In the genomic region with DNA sequence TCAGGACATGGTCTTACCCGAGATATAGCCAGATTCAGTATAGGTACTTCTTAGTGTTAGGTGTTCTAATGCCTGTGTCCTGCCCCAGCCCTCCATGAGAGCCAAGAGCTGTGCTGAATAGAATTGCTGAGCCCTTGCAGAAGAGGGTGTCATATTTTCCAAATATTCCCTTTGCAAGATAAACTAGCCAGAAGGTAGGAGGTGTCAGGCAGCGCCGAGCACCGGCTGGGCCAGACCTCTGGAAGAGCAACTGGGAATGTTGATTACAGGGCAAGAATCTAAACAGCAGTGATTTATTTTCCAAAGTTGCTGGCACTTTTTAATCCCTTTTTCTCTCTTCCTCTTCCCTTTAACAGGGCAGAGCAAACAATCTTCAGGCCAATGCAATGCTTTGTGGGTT, we compare ENCODE assay signal across 13 cellular contexts. TPM values are rescaled to one million over a fixed set of nuclear protein-coding genes. Genes with fewer than 3 reads are reported as not detected.
DNase-seq lines count a peak whose midpoint lies in the region; ATAC-seq and TF ChIP-seq lines count a peak whose summit lies in the region.
"Had no signal": no experiment of that assay in that cellular context is flagged by ENCODE, and none has a peak within 500 bp of the region (broad histone marks: within the 10 kb centered on the region; RNA-seq: fewer than 3 reads in every experiment).

No MANE protein-coding gene starts in this region.

- H3K27me3 ChIP-seq in GM23338 (ENCODE audit: insufficient read depth): no peaks in the 10 kb centered on the region
- no peaks in the 10 kb centered on the region for H3K27me3 ChIP-seq in right atrium auricular region
- no peaks in the 10 kb centered on the region for H3K27me3 ChIP-seq in sigmoid colon
- no peaks in the 10 kb centered on the region for H3K27me3 ChIP-seq in breast epithelium

- 88 to 89% methylated on average over 4 of the region's 4 CpGs for WGBS in sigmoid colon, 2 donors

- H3K4me2 ChIP-seq in GM23338 (no peak overlapping the region), OCI-LY7 (ENCODE audit: low read length) (peak overlapping the region; percentile 30)

- TF ChIP-seq CTCF in GM23338 (conservative IDR thresholded peaks at IDR 0.05; ENCODE audit: low read depth in 2 of 2) (no peak), OCI-LY7 (conservative IDR thresholded peaks at IDR 0.05; ENCODE audit: low read length) (no peak), right atrium auricular region (IDR thresholded peaks at IDR 0.05) (no peak), sigmoid colon (IDR thresholded peaks at IDR 0.05) (no peak), breast epithelium (IDR thresholded peaks at IDR 0.05) (no peak), GM13976 (IDR thresholded peaks at IDR 0.05; ENCODE audit: borderline replicate concordance, control extremely low read depth, extremely low read depth, insufficient read depth, missing control alignments) (no peak)

- no peaks in the 10 kb centered on the region for H3K36me3 Mint-ChIP-seq in GM23338 (ENCODE audit: low read depth)
- H3K36me3 Mint-ChIP-seq: CD14-positive monocyte had no signal

- TF ChIP-seq POLR2A in sigmoid colon (IDR thresholded peaks at IDR 0.05) (no peak), breast epithelium (IDR thresholded peaks at IDR 0.05) (no peak)

- peaks cover 11% of the 10 kb centered on the region for H3K4me1 Mint-ChIP-seq in GM23338

- H3K79me2 ChIP-seq in GM23338 (replicated peaks; ENCODE audit: insufficient read depth): no peaks in the 10 kb centered on the region
- H3K79me2 ChIP-seq in OCI-LY7 (ENCODE audit: insufficient read depth, low read depth, low read length): no peaks in the 10 kb centered on the region

- H3K36me3 ChIP-seq in GM23338 (ENCODE audit: insufficient read depth): no peaks in the 10 kb centered on the region
- H3K36me3 ChIP-seq in OCI-LY7 (ENCODE audit: insufficient read depth, low read length): no peaks in the 10 kb centered on the region
- no peaks in the 10 kb centered on the region for H3K36me3 ChIP-seq in right atrium auricular region
- H3K36me3 ChIP-seq in sigmoid colon: no peaks in the 10 kb centered on the region
- no peaks in the 10 kb centered on the region for H3K36me3 ChIP-seq in breast epithelium

- no peak overlapping the region for H3K4me3 ChIP-seq in GM23338
- no peak overlapping the region for H3K4me3 ChIP-seq in OCI-LY7 (ENCODE audit: low read depth, low read length, poor library complexity, severe bottlenecking)
- H3K4me3 ChIP-seq in right atrium auricular region: no peak overlapping the region
- H3K4me3 ChIP-seq in sigmoid colon: no peak overlapping the region
- no peak overlapping the region for H3K4me3 ChIP-seq in breast epithelium

- no peaks in the 10 kb centered on the region; the same call in 2 of the 3 replicates for H3K9me3 Mint-ChIP-seq in GM23338
- H3K9me3 Mint-ChIP-seq: CD14-positive monocyte had no signal

- no peak for TF ChIP-seq EP300 in sigmoid colon (IDR thresholded peaks at IDR 0.05)

- POLR2A ChIA-PET in OCI-LY7 (lab: Charles Lee): interaction anchor here (0.6 kb wide), 1 partner anchor 10 kb away, joined by 5 read pairs; no protein-coding TSS in a partner anchor

- no TSS peak for BruUV-seq in OCI-LY7 (replicated peaks; lab: Mats Ljungman, UMichigan)

- H3K9me3 ChIP-seq in OCI-LY7 (ENCODE audit: low read length) (no peaks in the 10 kb centered on the region), right atrium auricular region (no peaks in the 10 kb centered on the region), sigmoid colon (no peaks in the 10 kb centered on the region), breast epithelium (no peaks in the 10 kb centered on the region)

- H3K9me2 ChIP-seq in GM23338 (ENCODE audit: insufficient read depth) (no peaks in the 10 kb centered on the region), OCI-LY7 (ENCODE audit: insufficient read depth, low read length) (no peaks in the 10 kb centered on the region)

- ATAC-seq in GM23338: no peak
- ATAC-seq in HG03521 (IDR thresholded peaks at IDR 0.05; ENCODE audit: unreplicated experiment): no peak
- ATAC-seq: activated CD4-positive, alpha-beta T cell treated with anti-CD3 and anti-CD28 coated beads for 36 hours; T-helper 17 cell had no signal

- in situ Hi-C loops in GM13976 (cut with MboI; ENCODE audit: low sequenced_read_pairs, unreplicated experiment): no loop called here

- intact Hi-C loops in OCI-LY7 (cut with micrococcal nuclease; ENCODE audit: unreplicated experiment): no loop called here
- intact Hi-C loops in sigmoid colon (cut with DNase I): no loop called here
- intact Hi-C loops in breast epithelium (cut with DNase I; ENCODE audit: low total_unique reads): loop anchor here (5.0 kb wide), 1 partner anchor 631 kb away; no protein-coding TSS in a partner anchor

- H3K27me3 Mint-ChIP-seq in GM23338 (ENCODE audit: insufficient read depth, low read depth, poor library complexity): peaks cover 10% of the 10 kb centered on the region
- H3K27me3 Mint-ChIP-seq: activated CD4-positive, alpha-beta T cell treated with anti-CD3 and anti-CD28 coated beads for 36 hours; T-helper 17 cell had no signal

- CTCF ChIA-PET in OCI-LY7 (lab: Charles Lee; ENCODE audit: unreplicated experiment): no interaction called here

- H3K27ac ChIP-seq in GM23338 (ENCODE audit: low read depth): no peak overlapping the region
- H3K27ac ChIP-seq in OCI-LY7 (ENCODE audit: low read depth, low read length, poor library complexity, severe bottlenecking): peak overlapping the region; percentile 74
- peak overlapping the region; percentile 69 to 84 for H3K27ac ChIP-seq in right atrium auricular region
- H3K27ac ChIP-seq in sigmoid colon: peak overlapping the region in 3 of 4 donors; percentile 38 to 75 (median 50)
- H3K27ac ChIP-seq in breast epithelium: no peak overlapping the region

- no peaks in the 10 kb centered on the region for H4K20me1 ChIP-seq in GM23338 (replicated peaks; ENCODE audit: insufficient read depth)
- no peaks in the 10 kb centered on the region for H4K20me1 ChIP-seq in OCI-LY7 (ENCODE audit: insufficient read depth, low read length)

- peaks cover 14% of the 10 kb centered on the region for H3F3A ChIP-seq in GM23338 (replicated peaks; ENCODE audit: low read depth)

- peak overlapping the region; percentile 69; the same call in 1 of the 2 replicates for H3K27ac Mint-ChIP-seq in GM23338
- H3K27ac Mint-ChIP-seq: activated CD4-positive, alpha-beta T cell treated with anti-CD3 and anti-CD28 coated beads for 36 hours; T-helper 17 cell had no signal

- H2AFZ ChIP-seq in GM23338: no peak overlapping the region
- peak overlapping the region; percentile 68; the same call in 1 of the 2 replicates for H2AFZ ChIP-seq in OCI-LY7 (ENCODE audit: low read length)

- H3K4me1 ChIP-seq in GM23338 (ENCODE audit: insufficient read depth): peaks cover 29% of the 10 kb centered on the region
- H3K4me1 ChIP-seq in OCI-LY7 (ENCODE audit: insufficient read depth, low read length, poor library complexity, severe bottlenecking): peaks cover 60% of the 10 kb centered on the region
- peaks cover 0 to 33% of the 10 kb centered on the region in 2 donors for H3K4me1 ChIP-seq in right atrium auricular region
- H3K4me1 ChIP-seq in sigmoid colon: peaks cover 0 to 21% (median 13%) of the 10 kb centered on the region in 4 donors
- H3K4me1 ChIP-seq in breast epithelium: peaks cover 0 to 4% of the 10 kb centered on the region in 2 donors

- no peak overlapping the region for H3K4me3 Mint-ChIP-seq in GM23338
- H3K4me3 Mint-ChIP-seq: activated CD4-positive, alpha-beta T cell treated with anti-CD3 and anti-CD28 coated beads for 36 hours; CD14-positive monocyte; T-helper 17 cell had no signal

- DNase-seq in GM23338 (ENCODE audit: low spot score) (no peak), OCI-LY7 (ENCODE audit: low spot score) (no peak), right atrium auricular region (ENCODE audit: low spot score) (no peak), sigmoid colon (no peak), breast epithelium (ENCODE audit: low spot score in 2 of 2) (no peak), GM13976 (ENCODE audit: low spot score) (no peak)
- DNase-seq: activated CD4-positive, alpha-beta T cell treated with anti-CD3 and anti-CD28 coated beads for 36 hours; aorta; dermis blood vessel endothelial cell; NCI-H510A; T-helper 17 cell had no signal

TF ChIP-seq in GM23338, 12 proteins besides CTCF, POLR2A, EP300 and RAD21 (continues in another document):
- TF ChIP-seq, protein P1, sequence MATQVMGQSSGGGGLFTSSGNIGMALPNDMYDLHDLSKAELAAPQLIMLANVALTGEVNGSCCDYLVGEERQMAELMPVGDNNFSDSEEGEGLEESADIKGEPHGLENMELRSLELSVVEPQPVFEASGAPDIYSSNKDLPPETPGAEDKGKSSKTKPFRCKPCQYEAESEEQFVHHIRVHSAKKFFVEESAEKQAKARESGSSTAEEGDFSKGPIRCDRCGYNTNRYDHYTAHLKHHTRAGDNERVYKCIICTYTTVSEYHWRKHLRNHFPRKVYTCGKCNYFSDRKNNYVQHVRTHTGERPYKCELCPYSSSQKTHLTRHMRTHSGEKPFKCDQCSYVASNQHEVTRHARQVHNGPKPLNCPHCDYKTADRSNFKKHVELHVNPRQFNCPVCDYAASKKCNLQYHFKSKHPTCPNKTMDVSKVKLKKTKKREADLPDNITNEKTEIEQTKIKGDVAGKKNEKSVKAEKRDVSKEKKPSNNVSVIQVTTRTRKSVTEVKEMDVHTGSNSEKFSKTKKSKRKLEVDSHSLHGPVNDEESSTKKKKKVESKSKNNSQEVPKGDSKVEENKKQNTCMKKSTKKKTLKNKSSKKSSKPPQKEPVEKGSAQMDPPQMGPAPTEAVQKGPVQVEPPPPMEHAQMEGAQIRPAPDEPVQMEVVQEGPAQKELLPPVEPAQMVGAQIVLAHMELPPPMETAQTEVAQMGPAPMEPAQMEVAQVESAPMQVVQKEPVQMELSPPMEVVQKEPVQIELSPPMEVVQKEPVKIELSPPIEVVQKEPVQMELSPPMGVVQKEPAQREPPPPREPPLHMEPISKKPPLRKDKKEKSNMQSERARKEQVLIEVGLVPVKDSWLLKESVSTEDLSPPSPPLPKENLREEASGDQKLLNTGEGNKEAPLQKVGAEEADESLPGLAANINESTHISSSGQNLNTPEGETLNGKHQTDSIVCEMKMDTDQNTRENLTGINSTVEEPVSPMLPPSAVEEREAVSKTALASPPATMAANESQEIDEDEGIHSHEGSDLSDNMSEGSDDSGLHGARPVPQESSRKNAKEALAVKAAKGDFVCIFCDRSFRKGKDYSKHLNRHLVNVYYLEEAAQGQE (IDR thresholded peaks at IDR 0.05; ENCODE audit: unreplicated experiment): no peak
- TF ChIP-seq EZH2 (IDR thresholded peaks at IDR 0.05; ENCODE audit: low read depth, unreplicated experiment) (no peak), CREB1 (CRISPR knock-in tag; IDR thresholded peaks at IDR 0.05; ENCODE audit: low read depth) (no peak)

RNA-seq across cellular contexts. Expression of a gene that starts 37.1 kb away (rescaled TPM):
- 208 and 209 TPM in 2 replicates for total RNA-seq in GM23338 (2014; rRNA removed; shearing (Covaris generic))
- polyA plus RNA-seq in GM23338 (2016; fragmentation: Nextera tagmentation; extraction: Ambion mirVana): 188 and 199 TPM in 2 replicates
- total RNA-seq in OCI-LY7 (2014; rRNA removed; shearing (Covaris generic)): 268 and 360 TPM in 2 replicates
- total RNA-seq in OCI-LY7 (2022): 415 and 440 TPM in 2 replicates
- total RNA-seq in right atrium auricular region: 100 to 1,000 TPM; 161 to 197 TPM
- total RNA-seq in sigmoid colon: 10 to 100 TPM; 33.5 to 46.0 (median 38.3) TPM
- polyA plus RNA-seq in sigmoid colon: 100 to 1,000 TPM; 214 to 333 (median 262) TPM
- 100 to 1,000 TPM in 1 of 3 donors, 10 to 100 TPM in 2; 29.1 to 154 (median 59.3) TPM for total RNA-seq in breast epithelium

Comparison
In these comparisons a context has a peak if more than half of its experiments do, and no peak if none do; other contexts are left out.
1. H3K27ac ChIP-seq: peak in OCI-LY7 (single experiment), right atrium auricular region (2 of 2) and sigmoid colon (3 of 4); none in GM23338 (single experiment) and breast epithelium (0 of 2).